8 cellular contexts compared by ENCODE assay signal in the genomic region with DNA sequence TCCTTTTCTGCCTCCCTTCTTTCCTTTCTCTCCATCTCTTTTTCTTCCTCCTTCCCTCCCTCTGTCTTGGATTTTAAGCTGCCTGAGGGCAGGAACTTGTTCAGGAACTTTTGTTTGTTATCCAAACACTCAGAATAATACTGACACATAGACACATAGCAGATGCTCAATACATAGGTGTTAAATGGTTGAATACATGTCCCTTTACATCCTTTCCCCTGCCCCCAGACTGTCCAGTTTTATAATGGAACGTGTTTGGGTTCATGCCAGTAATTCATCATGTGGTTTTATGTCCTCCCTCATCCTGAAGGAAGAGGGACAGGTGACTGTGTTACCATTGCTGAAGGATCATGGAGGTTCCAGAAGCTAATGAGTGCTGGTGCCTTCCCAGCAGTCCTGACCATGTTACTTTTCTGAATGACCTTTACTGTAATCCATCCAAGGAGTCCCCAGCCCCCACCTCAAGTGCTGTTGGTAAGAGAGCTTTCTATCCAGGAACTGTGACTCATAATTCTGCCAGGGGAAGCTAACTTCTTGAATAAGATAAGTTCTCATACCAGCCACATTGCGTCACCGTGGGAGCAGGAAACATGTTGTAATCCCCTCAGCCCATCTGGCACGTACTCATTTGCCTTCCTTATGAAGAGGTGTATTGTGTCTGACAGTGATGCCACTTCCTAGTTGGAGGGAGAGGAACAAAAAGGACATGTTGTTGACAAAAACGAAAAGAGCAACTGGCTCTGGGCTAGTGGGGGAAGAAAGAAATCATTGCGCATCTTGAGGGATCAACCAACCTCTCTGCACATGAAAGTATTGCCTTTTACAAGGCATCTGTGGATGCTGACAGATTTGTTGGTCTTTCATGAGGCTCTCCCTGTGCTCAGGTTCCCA. TPM values are rescaled to one million over a fixed set of nuclear protein-coding genes. Genes with fewer than 3 reads are reported as not detected.
A peak's percentile ranks its signal among the peaks of the same experiment; 100 is the strongest.
DNase-seq lines count a peak whose midpoint lies in the region; ATAC-seq and TF ChIP-seq lines count a peak whose summit lies in the region.

No MANE protein-coding gene starts in this region.

- peaks cover 59% of the 10 kb centered on the region for H3K4me1 Mint-ChIP-seq in chondrocyte (ENCODE audit: low read depth)

- no peak overlapping the region for H3K4me3 Mint-ChIP-seq in chondrocyte (ENCODE audit: unreplicated experiment)

- H3K4me3 ChIP-seq in AG09309 (ENCODE audit: control insufficient read depth, low read depth, low read length) = no peak overlapping the region

- ATAC-seq in HG03432 (IDR thresholded peaks at IDR 0.05; ENCODE audit: unreplicated experiment) = peak; percentile 58
- peak; percentile 69 for ATAC-seq in left lobe of liver
- ATAC-seq in HG02642 (IDR thresholded peaks at IDR 0.05; ENCODE audit: poor library complexity, unreplicated experiment) = no peak

- peak overlapping the region; percentile 89 for H3K27ac Mint-ChIP-seq in chondrocyte (ENCODE audit: unreplicated experiment)

- DNase-seq in AG09309 (ENCODE audit: low read depth) (peak; percentile 99), SKM-1 treated with dmso at 0.1 percent for 144 hours (lab: John Stamatoyannopoulos, UW; ENCODE audit: unreplicated experiment) (peak; percentile 99), chondrocyte (ENCODE audit: low spot score) (no peak), left lobe of liver (ENCODE audit: low spot score) (peak; percentile 76), NCI-H2107 (lab: John Stamatoyannopoulos, UW) (no peak)
- peak; percentile 52 to 81 (median 68) for DNase-seq in stimulated activated CD4-positive, alpha-beta T cell treated with anti-CD3 and anti-CD28 coated beads, TNF-alpha, amount 100 ng/mL, for 48 hours (ENCODE audit: low read depth in 3 of 3)

- peaks cover 7% of the 10 kb centered on the region for H3K9me3 Mint-ChIP-seq in chondrocyte (ENCODE audit: low read depth)

- no peaks in the 10 kb centered on the region for H3K27me3 Mint-ChIP-seq in chondrocyte (ENCODE audit: low read depth)

- peaks cover 7% of the 10 kb centered on the region for H3K36me3 Mint-ChIP-seq in chondrocyte (ENCODE audit: low read depth)

- TF ChIP-seq CTCF in AG09309 (IDR thresholded peaks at IDR 0.05; ENCODE audit: control insufficient read depth, insufficient read depth, low read depth, low read length, missing control alignments) = no peak
- TF ChIP-seq CTCF in chondrocyte (IDR thresholded peaks at IDR 0.05) = peak; percentile 6

RNA-seq across cellular contexts. Expression of a gene that starts 52.4 kb away (rescaled TPM):
- total RNA-seq in chondrocyte = 30.4 to 41.6 TPM (median 37.1 TPM) in 3 replicates
- 52.6 TPM for total RNA-seq in left lobe of liver

Comparison
In these comparisons a context has a peak if more than half of its experiments do, and no peak if none do; other contexts are left out.
1. DNase-seq: peak in AG09309 (single experiment), SKM-1 treated with dmso at 0.1 percent for 144 hours (single experiment), left lobe of liver (single experiment) and stimulated activated CD4-positive, alpha-beta T cell treated with anti-CD3 and anti-CD28 coated beads, TNF-alpha, amount 100 ng/mL, for 48 hours (3 of 3); none in chondrocyte (single experiment) and NCI-H2107 (single experiment).